In genomic region chr5:59586811-59587340, GRCh38 we compare ENCODE assay signal across 12 cellular contexts.
A peak's percentile ranks its signal among the peaks of the same experiment; 100 is the strongest.
DNase-seq lines count a peak whose midpoint lies in the region; ATAC-seq, FAIRE-seq and TF ChIP-seq lines count a peak whose summit lies in the region.
"Had no signal": no experiment of that assay in that cellular context is flagged by ENCODE, and none has a peak within 500 bp of the region (broad histone marks: within the 10 kb centered on the region; RNA-seq: fewer than 3 reads in every experiment).

No MANE protein-coding gene starts in this region.

- H3K4me1 ChIP-seq in kidney (ENCODE audit: control insufficient read depth in 1 of 2, insufficient read depth in 1 of 2, low read depth in 1 of 2, low read length in 2 of 2): peaks cover 0 to 7% of the 10 kb centered on the region in 2 donors
- peaks cover 24% of the 10 kb centered on the region for H3K4me1 ChIP-seq in psoas muscle

- H3K36me3 ChIP-seq in kidney (ENCODE audit: control insufficient read depth in 1 of 2, insufficient read depth in 2 of 2, low read length in 2 of 2) (no peaks in the 10 kb centered on the region), psoas muscle (ENCODE audit: insufficient read depth in 1 of 2, low read depth in 1 of 2) (no peaks in the 10 kb centered on the region), WERI-Rb-1 (no peaks in the 10 kb centered on the region)
- H3K36me3 ChIP-seq: SJSA1 had no signal

- peak overlapping the region; percentile 53 to 73 for H3K4me3 ChIP-seq in kidney (ENCODE audit: low read length in 2 of 2)
- H3K4me3 ChIP-seq in psoas muscle: peak overlapping the region; percentile 77
- H3K4me3 ChIP-seq in WERI-Rb-1 (ENCODE audit: low read depth, low read length): no peak overlapping the region
- H3K4me3 ChIP-seq: SJSA1 had no signal

- H3K27ac ChIP-seq in C4-2B (peak overlapping the region; percentile 59; the same call in 1 of the 2 replicates), VCaP (peak overlapping the region; percentile 86), kidney (ENCODE audit: low read depth in 2 of 2, low read length in 2 of 2) (peak overlapping the region in 1 of 2 donors; percentile 36), psoas muscle (peak overlapping the region; percentile 84), WERI-Rb-1 (no peak overlapping the region)
- H3K27ac ChIP-seq: SJSA1 had no signal

- TF ChIP-seq CTCF in C4-2B (conservative IDR thresholded peaks at IDR 0.05) (no peak), VCaP (conservative IDR thresholded peaks at IDR 0.05) (no peak), kidney (IDR thresholded peaks at IDR 0.05; ENCODE audit: borderline replicate concordance, extremely low read depth, insufficient read depth) (no peak), psoas muscle (IDR thresholded peaks at IDR 0.05) (no peak), WERI-Rb-1 (IDR thresholded peaks at IDR 0.05; ENCODE audit: low read depth, low read length) (no peak)

- DNase-seq in kidney (no peak), psoas muscle (no peak), WERI-Rb-1 (no peak), AG08396 (ENCODE audit: low spot score) (no peak), NCI-H2171 treated with DMSO at 0.1 percent for 48 hours (lab: John Stamatoyannopoulos, UW) (no peak), left lobe of liver (ENCODE audit: low spot score) (no peak)
- DNase-seq: activated CD8-positive, alpha-beta memory T cell treated with anti-CD3 and anti-CD28 coated beads, Interleukin-2, amount 50 U/mL, for 4 hours; activated naive CD8-positive, alpha-beta T cell treated with anti-CD3 and anti-CD28 coated beads for 36 hours; Karpas-422 had no signal

- intact Hi-C loops in kidney (cut with DNase I): no loop called here
- intact Hi-C loops in psoas muscle (cut with DNase I): loop anchor here (2.0 to 5.0 kb wide), 2 partner anchors 70 to 75 kb away; no protein-coding TSS in a partner anchor

- no peaks in the 10 kb centered on the region for H3K9me3 ChIP-seq in kidney (ENCODE audit: control insufficient read depth in 1 of 2, low read length in 2 of 2)
- H3K9me3 ChIP-seq in psoas muscle: no peaks in the 10 kb centered on the region
- H3K9me3 ChIP-seq in WERI-Rb-1 (ENCODE audit: severe bottlenecking): no peaks in the 10 kb centered on the region
- H3K9me3 ChIP-seq: SJSA1 had no signal

- no peak for FAIRE-seq in kidney (lab: Jason Lieb, UNC)

- peak in 1 of 4 donors; percentile 8 for ATAC-seq in psoas muscle
- ATAC-seq in left lobe of liver: no peak

- 17 to 39% (median 23%) methylated on average over 7 of the region's 7 CpGs for WGBS in psoas muscle, 3 donors

- H3K27me3 ChIP-seq in psoas muscle (ENCODE audit: insufficient read depth in 3 of 3, low read length in 2 of 3) (no peaks in the 10 kb centered on the region), WERI-Rb-1 (ENCODE audit: insufficient read depth, low read depth, severe bottlenecking) (no peaks in the 10 kb centered on the region)
- H3K27me3 ChIP-seq: SJSA1 had no signal

- peak overlapping the region in 1 of 2 donors; percentile 55 for H3K9ac ChIP-seq in kidney (ENCODE audit: low read length in 2 of 2)
